9 cellular contexts compared by ENCODE assay signal in the genomic region with DNA sequence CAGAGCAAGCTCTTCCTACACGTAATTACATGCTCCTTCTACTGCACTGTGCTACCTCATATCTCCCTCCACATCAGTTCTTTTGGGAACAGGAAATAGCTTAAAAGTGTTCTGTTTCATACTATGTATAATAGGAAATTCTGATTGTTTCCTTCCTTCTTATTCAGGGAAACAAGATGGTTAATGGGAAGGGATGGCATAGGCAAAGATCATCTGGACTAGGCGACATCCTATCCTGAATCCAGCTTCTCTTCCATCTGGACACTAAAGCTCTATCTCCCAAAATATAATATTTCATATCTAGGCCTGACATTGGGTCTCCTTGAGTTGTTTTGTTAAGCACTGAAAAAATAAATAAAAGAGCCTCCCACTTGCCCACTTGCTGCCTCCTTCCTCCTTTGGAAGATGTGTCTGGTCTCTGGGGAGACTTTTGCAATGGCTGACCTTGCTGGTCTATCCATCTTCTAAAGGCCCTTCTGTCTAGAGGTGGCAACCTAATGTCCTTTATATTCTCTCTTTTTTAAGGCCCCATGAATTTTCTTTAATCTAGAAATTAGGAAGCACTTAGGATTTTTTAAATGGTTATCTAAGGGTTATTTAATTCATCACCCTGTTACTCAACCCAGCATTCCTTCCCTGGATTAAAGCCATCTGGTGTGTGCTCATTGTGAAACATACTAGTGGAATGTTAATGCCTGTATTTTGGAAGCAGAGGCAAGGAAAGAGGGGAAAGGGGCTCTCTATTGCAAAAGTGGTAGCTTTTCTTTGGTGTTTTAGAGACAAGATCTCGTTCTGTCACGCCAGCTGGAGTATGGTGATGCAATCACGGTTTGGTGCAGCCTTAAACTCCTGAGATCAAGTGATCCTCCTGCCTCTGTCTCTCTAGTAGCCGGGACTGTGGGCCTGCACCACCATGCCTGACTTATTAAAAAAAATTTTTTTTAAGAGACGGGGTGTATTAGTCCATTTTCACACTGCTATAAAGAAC. TPM values are rescaled to one million over a fixed set of nuclear protein-coding genes. Genes with fewer than 3 reads are reported as not detected.
DNase-seq lines count a peak whose midpoint lies in the region; ATAC-seq and TF ChIP-seq lines count a peak whose summit lies in the region.
"Had no signal": no experiment of that assay in that cellular context is flagged by ENCODE, and none has a peak within 500 bp of the region (broad histone marks: within the 10 kb centered on the region; RNA-seq: fewer than 3 reads in every experiment).

No MANE protein-coding gene starts in this region.

- ATAC-seq in HG03442 (IDR thresholded peaks at IDR 0.05; ENCODE audit: unreplicated experiment) = no peak
- ATAC-seq in stimulated activated naive CD8-positive, alpha-beta T cell treated with anti-CD3 and anti-CD28 coated beads, Interleukin-15, Interleukin-2, amounts not matched to agents 100 U/mL and 50 U/mL, for 24 hours = no peak

- TF ChIP-seq CTCF in AG04449 (IDR thresholded peaks at IDR 0.05; ENCODE audit: insufficient read depth, low read length, missing control alignments) = no peak
- no peak for TF ChIP-seq CTCF in epithelial cell of proximal tubule (conservative IDR thresholded peaks at IDR 0.05; ENCODE audit: low read depth, low read length)

- POLR2A ChIA-PET in AG04449 (lab: Yijun Ruan, JAX) = interaction anchor here (0.6 to 2.8 kb wide), 11 partner anchors 10 to 112 kb away, joined by 3 to 24 read pairs (median 4); a partner anchor contains a TSS

- DNase-seq in AG04449 (ENCODE audit: low read depth, low spot score) (peak; percentile 98), NOMO-1 (lab: John Stamatoyannopoulos, UW; ENCODE audit: unreplicated experiment in 2 of 2) (peak; percentile 55 to 73), epithelial cell of proximal tubule (ENCODE audit: low read depth) (peak; percentile 91), globus pallidus (ENCODE audit: low spot score) (no peak)
- DNase-seq in activated naive CD4-positive, alpha-beta T cell treated with Interleukin-2 at 50 U/mL for 16 hours = no peak
- DNase-seq in stimulated activated naive CD8-positive, alpha-beta T cell treated with anti-CD3 and anti-CD28 coated beads, Interleukin-15, Interleukin-2, amounts not matched to agents 100 U/mL and 50 U/mL, for 24 hours = no peak

- H3K27me3 ChIP-seq in muscle layer of duodenum (ENCODE audit: low read depth, low read length) = no peaks in the 10 kb centered on the region

- H3K27ac ChIP-seq in muscle layer of duodenum (ENCODE audit: low read length) = peak overlapping the region; percentile 66
- H3K27ac ChIP-seq: C4-2B had no signal

- H3K4me3 ChIP-seq in AG04449 (ENCODE audit: low read depth, low read length) (no peak overlapping the region), epithelial cell of proximal tubule (ENCODE audit: low read depth, low read length) (no peak overlapping the region), muscle layer of duodenum (ENCODE audit: low read depth in 1 of 2, low read length in 2 of 2) (no peak overlapping the region)

- H3K4me1 ChIP-seq in muscle layer of duodenum (ENCODE audit: control insufficient read depth in 1 of 2, insufficient read depth in 2 of 2, low read length in 2 of 2) = peaks cover 13 to 43% of the 10 kb centered on the region in 2 donors

- no peaks in the 10 kb centered on the region for H3K9me3 ChIP-seq in muscle layer of duodenum (ENCODE audit: control insufficient read depth in 1 of 2, low read length in 2 of 2)

- peaks cover 0 to 9% of the 10 kb centered on the region in 2 donors for H3K36me3 ChIP-seq in muscle layer of duodenum (ENCODE audit: control insufficient read depth in 1 of 2, insufficient read depth in 2 of 2, low read length in 2 of 2)

- CTCF ChIA-PET in AG04449 (lab: Yijun Ruan, JAX) = interaction anchor here (0.7 to 3.4 kb wide), 11 partner anchors 8 to 91 kb away, joined by 3 to 22 read pairs (median 4); no protein-coding TSS in a partner anchor

RNA-seq across cellular contexts. Expression of a gene that starts 20.6 kb away (rescaled TPM):
- 19.0 and 27.7 TPM in 2 replicates for total RNA-seq in epithelial cell of proximal tubule

Comparison
In these comparisons a context has a peak if more than half of its experiments do, and no peak if none do; other contexts are left out.
1. DNase-seq: peak in AG04449 (single experiment), NOMO-1 (2 of 2) and epithelial cell of proximal tubule (single experiment); none in globus pallidus (single experiment), activated naive CD4-positive, alpha-beta T cell treated with Interleukin-2 at 50 U/mL for 16 hours (single experiment) and stimulated activated naive CD8-positive, alpha-beta T cell treated with anti-CD3 and anti-CD28 coated beads, Interleukin-15, Interleukin-2, amounts not matched to agents 100 U/mL and 50 U/mL, for 24 hours (single experiment).